In the genomic region with DNA sequence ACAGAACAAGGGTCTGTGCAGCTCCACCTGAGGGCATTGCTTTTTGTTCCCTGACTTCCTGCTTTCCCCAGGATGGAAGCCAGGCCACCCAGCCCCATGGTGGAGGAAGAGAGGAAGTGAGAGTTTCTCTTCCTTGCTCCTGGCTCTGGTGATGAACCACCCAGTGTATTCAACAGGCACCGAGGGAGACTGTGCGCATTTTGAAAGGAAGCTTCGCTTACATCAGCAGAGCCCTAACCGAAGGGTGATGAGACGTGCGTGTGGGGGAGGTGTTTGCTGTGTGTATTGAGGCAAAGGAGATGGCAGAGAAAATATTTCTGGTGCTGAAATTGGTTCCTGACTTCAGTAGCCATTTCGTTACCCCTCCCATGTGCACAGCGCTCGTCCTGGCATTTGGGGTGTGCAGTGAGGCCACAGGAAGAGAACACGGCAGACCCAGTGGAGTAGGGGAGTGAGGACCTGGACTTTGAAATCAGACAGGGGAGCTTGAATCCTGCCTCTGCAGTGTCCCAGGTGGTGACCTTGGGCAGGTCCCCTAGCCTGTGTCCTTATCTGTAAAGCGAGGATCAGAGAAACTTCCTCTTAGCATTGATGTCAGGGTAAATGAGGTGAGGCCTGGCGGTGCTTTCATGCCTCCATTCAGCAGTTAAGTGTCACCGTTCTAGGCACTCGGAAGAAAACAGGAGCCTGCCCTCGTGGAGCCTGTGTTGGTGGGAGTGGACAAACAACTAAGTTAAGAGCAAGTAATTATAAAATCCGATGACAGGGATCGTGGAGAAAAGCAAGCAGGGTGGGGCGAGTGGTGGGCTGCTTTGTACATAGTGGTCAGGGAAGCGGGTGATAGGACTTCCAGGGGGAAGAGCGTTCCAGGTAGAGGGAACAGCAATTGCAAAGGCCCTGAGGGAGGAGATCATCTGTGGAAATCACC, we compare ENCODE assay signal across 8 cellular contexts. TPM values are rescaled to one million over a fixed set of nuclear protein-coding genes. Genes with fewer than 3 reads are reported as not detected.
DNase-seq lines count a peak whose midpoint lies in the region; ATAC-seq and TF ChIP-seq lines count a peak whose summit lies in the region.

No MANE protein-coding gene starts in this region.

- intact Hi-C loops in Panc1 (cut with micrococcal nuclease; ENCODE audit: unreplicated experiment) (no loop called here), natural killer cell (cut with micrococcal nuclease) (no loop called here)

- peaks cover 69 to 90% of the 10 kb centered on the region in 2 donors for H3K4me1 Mint-ChIP-seq in natural killer cell

- H3K27me3 ChIP-seq in Panc1 (ENCODE audit: control insufficient read depth, insufficient read depth, low read length): no peaks in the 10 kb centered on the region

- ATAC-seq in Panc1 (no peak), natural killer cell (peak; percentile 56 to 70 (median 64)), SK-N-SH treated with all-trans-retinoic acid at 6 μM for 48 hours (no peak), HG03460 (IDR thresholded peaks at IDR 0.05; ENCODE audit: unreplicated experiment) (no peak)

- H3K36me3 ChIP-seq in Panc1 (ENCODE audit: control insufficient read depth, insufficient read depth, low read length): no peaks in the 10 kb centered on the region

- H3K27me3 Mint-ChIP-seq in natural killer cell (ENCODE audit: low read depth in 2 of 2): no peaks in the 10 kb centered on the region

- CTCF ChIA-PET in Panc1 (lab: Charles Lee): interaction anchor here (0.5 to 0.6 kb wide), 2 partner anchors 11 to 49 kb away, joined by 5 read pairs; no protein-coding TSS in a partner anchor

- DNase-seq in CD1c-positive myeloid dendritic cell (ENCODE audit: extremely low spot score): peak; percentile 88
- no peak for DNase-seq in Panc1 (ENCODE audit: low read depth, low spot score)
- peak; percentile 40 for DNase-seq in central memory CD4-positive, alpha-beta T cell
- no peak for DNase-seq in natural killer cell
- DNase-seq in OCI-M2 (lab: John Stamatoyannopoulos, UW; ENCODE audit: unreplicated experiment): no peak
- DNase-seq in NCI-H524 (lab: John Stamatoyannopoulos, UW): no peak

- H3K4me3 Mint-ChIP-seq in natural killer cell: peak overlapping the region; percentile 51

- peaks cover 44% of the 10 kb centered on the region for H3K4me1 ChIP-seq in Panc1 (ENCODE audit: control insufficient read depth, insufficient read depth, low read length)

- no peaks in the 10 kb centered on the region for H3K9me3 ChIP-seq in Panc1 (ENCODE audit: control insufficient read depth, insufficient read depth, low read depth, low read length)

- H3K4me3 ChIP-seq in Panc1 (ENCODE audit: low read depth in 2 of 2, low read length in 2 of 2): no peak overlapping the region

- in situ Hi-C loops in Panc1 (cut with HindIII; ENCODE audit: low pct_unique_long_range_greater_than_20kb, low sequenced_read_pairs): no loop called here

- peak overlapping the region; percentile 75 to 86 for H3K27ac Mint-ChIP-seq in natural killer cell

- POLR2A ChIA-PET in Panc1 (lab: Charles Lee): interaction anchor here (0.6 to 0.7 kb wide), 2 partner anchors 31 to 41 kb away, joined by 6 to 7 read pairs; no protein-coding TSS in a partner anchor

- no peaks in the 10 kb centered on the region for H3K9me3 Mint-ChIP-seq in natural killer cell

- no TSS peak for BruUV-seq in Panc1 (replicated peaks; lab: Mats Ljungman, UMichigan)

- peaks cover 2% of the 10 kb centered on the region for H3K36me3 Mint-ChIP-seq in natural killer cell

- peak overlapping the region; percentile 79 for H3K27ac ChIP-seq in Panc1 (ENCODE audit: low read length)

- TF ChIP-seq CTCF in Panc1 (IDR thresholded peaks at IDR 0.05) (no peak), natural killer cell (IDR thresholded peaks at IDR 0.05) (no peak)

TF ChIP-seq in SK-N-SH treated with all-trans-retinoic acid at 6 μM for 48 hours, 23 proteins besides CTCF, POLR2A, EP300 and RAD21:
- no peak for TF ChIP-seq RARB (CRISPR knock-in tag; IDR thresholded peaks at IDR 0.05)
- TF ChIP-seq, protein P1, sequence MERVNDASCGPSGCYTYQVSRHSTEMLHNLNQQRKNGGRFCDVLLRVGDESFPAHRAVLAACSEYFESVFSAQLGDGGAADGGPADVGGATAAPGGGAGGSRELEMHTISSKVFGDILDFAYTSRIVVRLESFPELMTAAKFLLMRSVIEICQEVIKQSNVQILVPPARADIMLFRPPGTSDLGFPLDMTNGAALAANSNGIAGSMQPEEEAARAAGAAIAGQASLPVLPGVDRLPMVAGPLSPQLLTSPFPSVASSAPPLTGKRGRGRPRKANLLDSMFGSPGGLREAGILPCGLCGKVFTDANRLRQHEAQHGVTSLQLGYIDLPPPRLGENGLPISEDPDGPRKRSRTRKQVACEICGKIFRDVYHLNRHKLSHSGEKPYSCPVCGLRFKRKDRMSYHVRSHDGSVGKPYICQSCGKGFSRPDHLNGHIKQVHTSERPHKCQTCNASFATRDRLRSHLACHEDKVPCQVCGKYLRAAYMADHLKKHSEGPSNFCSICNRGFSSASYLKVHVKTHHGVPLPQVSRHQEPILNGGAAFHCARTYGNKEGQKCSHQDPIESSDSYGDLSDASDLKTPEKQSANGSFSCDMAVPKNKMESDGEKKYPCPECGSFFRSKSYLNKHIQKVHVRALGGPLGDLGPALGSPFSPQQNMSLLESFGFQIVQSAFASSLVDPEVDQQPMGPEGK (CRISPR knock-in tag; IDR thresholded peaks at IDR 0.05; ENCODE audit: borderline replicate concordance): no peak
- TF ChIP-seq ZC3H10 (CRISPR knock-in tag; IDR thresholded peaks at IDR 0.05): no peak
- no peak for TF ChIP-seq ZNF70 (CRISPR knock-in tag; IDR thresholded peaks at IDR 0.05)
- TF ChIP-seq ZNF8 (CRISPR knock-in tag; IDR thresholded peaks at IDR 0.05): no peak
- TF ChIP-seq ESRRG (CRISPR knock-in tag; IDR thresholded peaks at IDR 0.05): no peak

RNA-seq across cellular contexts. Expression of a gene that starts 7.4 kb away (rescaled TPM):
- 49.7 TPM for total RNA-seq in Panc1 (2021; ENCODE audit: unreplicated experiment)
- polyA plus RNA-seq in Panc1 (2012; ENCODE audit: insufficient read length): 32.8 TPM
- total RNA-seq in natural killer cell: 100 to 1,000 TPM in 1 of 3 donors, 10 to 100 TPM in 2; 88.2 to 115 (median 91.5) TPM

Comparison
In these comparisons a context has a peak if more than half of its experiments do, and no peak if none do; other contexts are left out.
1. DNase-seq: peak in CD1c-positive myeloid dendritic cell (single experiment) and central memory CD4-positive, alpha-beta T cell (single experiment); none in Panc1 (single experiment), natural killer cell (single experiment), OCI-M2 (single experiment) and NCI-H524 (0 of 2).
2. ATAC-seq: peak in natural killer cell (3 of 3); none in Panc1 (single experiment), SK-N-SH treated with all-trans-retinoic acid at 6 μM for 48 hours (single experiment) and HG03460 (single experiment).